Comparison of ENCODE assay signal across 17 cellular contexts in the genomic region with DNA sequence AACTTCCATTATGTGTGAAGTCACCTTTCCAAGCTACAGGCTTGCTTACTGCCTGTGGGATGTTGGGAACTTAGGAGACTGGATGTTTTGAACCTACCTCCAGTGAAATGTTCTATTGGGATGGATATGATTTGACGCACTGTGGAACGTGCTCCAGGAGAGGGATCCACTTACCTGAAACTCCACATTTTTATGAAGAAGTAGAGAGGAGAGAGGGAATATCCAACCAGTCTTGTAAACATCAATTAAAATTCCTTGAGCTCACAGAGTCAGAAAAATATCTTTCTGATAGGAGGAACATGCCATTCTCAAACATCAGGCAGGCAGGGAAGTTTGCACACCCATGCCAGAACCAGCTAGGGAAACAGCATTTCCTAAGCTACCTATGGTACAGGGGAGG.
"Had no signal": no experiment of that assay in that cellular context is flagged by ENCODE, and none has a peak within 500 bp of the region (broad histone marks: within the 10 kb centered on the region; RNA-seq: fewer than 3 reads in every experiment).

No MANE protein-coding gene starts in this region.

- H3K9me3 Mint-ChIP-seq: activated naive CD4-positive, alpha-beta T cell treated with anti-CD3 and anti-CD28 coated beads, Interleukin-2, amount 10 ng/mL, durations not matched to agents 7 days and 5 days; activated T-cell treated with anti-CD3 and anti-CD28 coated beads, Interleukin-2, amount 50 U/mL, for 24 hours; central memory CD8-positive, alpha-beta T cell; effector memory CD8-positive, alpha-beta T cell; stimulated activated naive CD8-positive, alpha-beta T cell treated with anti-CD3 and anti-CD28 coated beads, Interleukin-15, amount 100 ng/mL, for 72 hours had no signal

- H3K4me3 Mint-ChIP-seq: activated naive CD4-positive, alpha-beta T cell treated with anti-CD3 and anti-CD28 coated beads, Interleukin-2, amount 10 ng/mL, durations not matched to agents 7 days and 5 days; activated T-cell treated with anti-CD3 and anti-CD28 coated beads, Interleukin-2, amount 50 U/mL, for 24 hours; central memory CD8-positive, alpha-beta T cell; effector memory CD8-positive, alpha-beta T cell; neural crest cell; stimulated activated naive CD8-positive, alpha-beta T cell treated with anti-CD3 and anti-CD28 coated beads, Interleukin-15, amount 100 ng/mL, for 72 hours had no signal

- H3K4me3 ChIP-seq: lung, testis had no signal

- H3K4me1 ChIP-seq: testis had no signal

- H3K9me3 ChIP-seq: testis had no signal

- DNase-seq: activated CD4-positive, alpha-beta T cell treated with anti-CD3 and anti-CD28 coated beads, Interleukin-2, amount 50 U/mL, for 48 hours; activated naive CD4-positive, alpha-beta T cell treated with anti-CD3 and anti-CD28 coated beads, Interleukin-2, amount 10 ng/mL, durations not matched to agents 7 days and 5 days; activated T-cell treated with anti-CD3 and anti-CD28 coated beads, Interleukin-2, amount 50 U/mL, for 24 hours; dermis blood vessel endothelial cell; effector memory CD8-positive, alpha-beta T cell; erythroblast; hypothalamus; midbrain; stimulated activated CD4-positive, alpha-beta T cell treated with anti-CD3 and anti-CD28 coated beads, Interleukin-1b, Interleukin-23, amount 100 ng/mL, for 48 hours; stimulated activated naive CD8-positive, alpha-beta T cell treated with anti-CD3 and anti-CD28 coated beads, Interleukin-15, amount 100 ng/mL, for 72 hours; T-helper 1 cell; T1000; testis had no signal

- H3K27me3 Mint-ChIP-seq: activated naive CD4-positive, alpha-beta T cell treated with anti-CD3 and anti-CD28 coated beads, Interleukin-2, amount 10 ng/mL, durations not matched to agents 7 days and 5 days; stimulated activated naive CD8-positive, alpha-beta T cell treated with anti-CD3 and anti-CD28 coated beads, Interleukin-15, amount 100 ng/mL, for 72 hours had no signal

- H3K27ac Mint-ChIP-seq: activated naive CD4-positive, alpha-beta T cell treated with anti-CD3 and anti-CD28 coated beads, Interleukin-2, amount 10 ng/mL, durations not matched to agents 7 days and 5 days; activated T-cell treated with anti-CD3 and anti-CD28 coated beads, Interleukin-2, amount 50 U/mL, for 24 hours; effector memory CD8-positive, alpha-beta T cell; stimulated activated naive CD8-positive, alpha-beta T cell treated with anti-CD3 and anti-CD28 coated beads, Interleukin-15, amount 100 ng/mL, for 72 hours had no signal

- H3K36me3 Mint-ChIP-seq: activated naive CD4-positive, alpha-beta T cell treated with anti-CD3 and anti-CD28 coated beads, Interleukin-2, amount 10 ng/mL, durations not matched to agents 7 days and 5 days had no signal

- ATAC-seq: effector memory CD8-positive, alpha-beta T cell; SK-N-SH treated with all-trans-retinoic acid at 6 μM for 48 hours; stimulated activated naive CD8-positive, alpha-beta T cell treated with anti-CD3 and anti-CD28 coated beads, Interleukin-15, amount 100 ng/mL, for 72 hours had no signal

- H3K27ac ChIP-seq: testis had no signal

- H3K4me1 Mint-ChIP-seq: activated naive CD4-positive, alpha-beta T cell treated with anti-CD3 and anti-CD28 coated beads, Interleukin-2, amount 10 ng/mL, durations not matched to agents 7 days and 5 days; central memory CD8-positive, alpha-beta T cell; neural crest cell; stimulated activated naive CD8-positive, alpha-beta T cell treated with anti-CD3 and anti-CD28 coated beads, Interleukin-15, amount 100 ng/mL, for 72 hours had no signal

- H3K27me3 ChIP-seq: testis had no signal
